20 cellular contexts compared by ENCODE assay signal in the genomic region with DNA sequence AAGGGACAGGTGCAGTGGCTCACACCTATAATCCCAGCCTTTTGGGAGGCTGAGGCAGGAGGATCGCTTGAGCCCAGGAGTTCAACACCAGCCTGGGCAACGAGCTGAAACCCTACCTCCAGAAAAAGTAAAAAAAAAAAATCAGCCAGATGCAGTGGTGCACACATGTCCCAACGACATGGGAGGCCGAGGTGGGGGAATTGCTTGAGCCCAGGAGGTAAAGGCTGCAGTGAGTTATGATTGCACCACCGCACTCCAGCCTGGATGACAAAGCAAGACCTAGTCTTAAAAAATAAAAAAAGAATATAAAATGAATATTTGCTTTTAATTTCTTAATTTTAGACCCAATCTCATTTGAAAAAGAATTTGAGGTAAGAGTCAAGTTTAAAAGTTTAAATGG.
"Had no signal": no experiment of that assay in that cellular context is flagged by ENCODE, and none has a peak within 500 bp of the region (broad histone marks: within the 10 kb centered on the region; RNA-seq: fewer than 3 reads in every experiment).

No MANE protein-coding gene starts in this region.

- H3K9me3 ChIP-seq: gastrocnemius medialis, tibial nerve had no signal

- H3K27ac ChIP-seq: brain microvascular endothelial cell, VCaP had no signal

- H3K4me1 Mint-ChIP-seq: activated CD4-positive, alpha-beta T cell treated with anti-CD3 and anti-CD28 coated beads, Interleukin-2, amount 10 ng/mL, durations not matched to agents 7 days and 5 days had no signal

- H3K27me3 ChIP-seq: brain microvascular endothelial cell, gastrocnemius medialis, spleen, tibial nerve had no signal

- H3K27me3 Mint-ChIP-seq: activated CD4-positive, alpha-beta T cell treated with anti-CD3 and anti-CD28 coated beads, Interleukin-2, amount 10 ng/mL, durations not matched to agents 7 days and 5 days; activated CD8-positive, alpha-beta T cell treated with anti-CD3 and anti-CD28 coated beads for 36 hours; effector memory CD8-positive, alpha-beta T cell had no signal

- H3K36me3 ChIP-seq: brain microvascular endothelial cell, gastrocnemius medialis, spleen, tibial nerve had no signal

- ATAC-seq: activated CD8-positive, alpha-beta T cell treated with anti-CD3 and anti-CD28 coated beads for 36 hours; effector memory CD8-positive, alpha-beta T cell; esophagus mucosa; left lobe of liver; SK-N-SH treated with all-trans-retinoic acid at 6 μM for 48 hours had no signal

- H3K9me3 Mint-ChIP-seq: activated CD4-positive, alpha-beta T cell treated with anti-CD3 and anti-CD28 coated beads, Interleukin-2, amount 10 ng/mL, durations not matched to agents 7 days and 5 days had no signal

- H3K4me3 ChIP-seq: gastrocnemius medialis, spleen, tibial nerve had no signal

- H3K27ac Mint-ChIP-seq: activated CD4-positive, alpha-beta T cell treated with anti-CD3 and anti-CD28 coated beads, Interleukin-2, amount 10 ng/mL, durations not matched to agents 7 days and 5 days; activated CD8-positive, alpha-beta T cell treated with anti-CD3 and anti-CD28 coated beads for 36 hours; activated T-helper 1 cell treated with anti-CD3 and anti-CD28 coated beads, Interleukin-12 subunit alpha, Interleukin-12 subunit beta, Interleukin-2, Interleukin-4 antibody, amounts not matched to agents 30 ng/mL and 10 ng/mL and 1 ng/mL, durations not matched to agents 14 hours and 24 hours and 36 hours; effector memory CD8-positive, alpha-beta T cell; T-helper 2 cell treated with Interferon-gamma antibody and Interleukin-4, amounts not matched to agents 5 μg/mL and 100 μg/mL, for 36 hours had no signal

- H3K4me3 Mint-ChIP-seq: activated CD4-positive, alpha-beta T cell treated with anti-CD3 and anti-CD28 coated beads, Interleukin-2, amount 10 ng/mL, durations not matched to agents 7 days and 5 days; activated CD8-positive, alpha-beta T cell treated with anti-CD3 and anti-CD28 coated beads for 36 hours; activated T-helper 1 cell treated with anti-CD3 and anti-CD28 coated beads, Interleukin-12 subunit alpha, Interleukin-12 subunit beta, Interleukin-2, Interleukin-4 antibody, amounts not matched to agents 30 ng/mL and 10 ng/mL and 1 ng/mL, durations not matched to agents 14 hours and 24 hours and 36 hours; effector memory CD8-positive, alpha-beta T cell; T-helper 2 cell treated with Interferon-gamma antibody and Interleukin-4, amounts not matched to agents 5 μg/mL and 100 μg/mL, for 36 hours had no signal

- H3K4me1 ChIP-seq: gastrocnemius medialis, spleen had no signal

- DNase-seq: activated CD4-positive, alpha-beta T cell treated with anti-CD3 and anti-CD28 coated beads, Interleukin-2, amount 10 ng/mL, durations not matched to agents 7 days and 5 days; activated CD4-positive, CD25-positive, alpha-beta regulatory T cell treated with anti-CD3 and anti-CD28 coated beads, Interleukin-2, amount 50 U/mL, for 72 hours; activated CD8-positive, alpha-beta T cell treated with anti-CD3 and anti-CD28 coated beads for 36 hours; activated gamma-delta T cell; activated naive CD4-positive, alpha-beta T cell treated with anti-CD3 and anti-CD28 coated beads, Interleukin-2, amount 50 U/mL, for 16 hours; brain microvascular endothelial cell; central memory CD4-positive, alpha-beta T cell; effector memory CD8-positive, alpha-beta T cell; mammary epithelial cell; spleen; stimulated activated CD4-positive, alpha-beta T cell treated with anti-CD3 and anti-CD28 coated beads, Interleukin-4, amount 100 ng/mL, for 24 hours; stimulated activated naive CD4-positive, alpha-beta T cell treated with Interleukin-2 at 50 U/mL for 16 hours had no signal
